In the genomic region with DNA sequence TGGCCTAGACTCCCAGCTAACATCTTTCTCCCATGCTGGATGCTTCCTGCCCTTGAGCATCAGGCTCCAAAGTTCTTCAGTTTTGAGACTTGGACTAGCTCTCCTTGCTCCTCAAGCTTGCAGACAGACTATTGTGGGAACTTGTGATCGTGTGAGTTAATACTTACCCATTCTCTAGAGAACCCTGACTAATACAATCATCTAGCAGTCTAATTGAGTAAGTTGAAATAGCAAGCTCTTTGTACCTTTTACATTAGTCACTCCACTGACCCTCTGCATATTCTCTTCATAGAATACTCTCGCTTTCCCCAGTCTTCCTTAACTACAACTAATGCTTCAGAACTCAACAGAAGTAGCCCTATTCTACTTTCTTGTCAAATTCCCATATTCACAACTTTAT, we compare ENCODE assay signal across 19 cellular contexts.
DNase-seq lines count a peak whose midpoint lies in the region; ATAC-seq, FAIRE-seq and TF ChIP-seq lines count a peak whose summit lies in the region.
"Had no signal": no experiment of that assay in that cellular context is flagged by ENCODE, and none has a peak within 500 bp of the region (broad histone marks: within the 10 kb centered on the region; RNA-seq: fewer than 3 reads in every experiment).

No MANE protein-coding gene starts in this region.

- FAIRE-seq in astrocyte (lab: Jason Lieb, UNC), result no peak
- FAIRE-seq: A549, H54 had no signal

- H3K9me3 ChIP-seq in astrocyte (ENCODE audit: insufficient read depth, low read depth, low read length), result no peaks in the 10 kb centered on the region
- H3K9me3 ChIP-seq: A549 had no signal

- no peak overlapping the region for H3K27ac ChIP-seq in astrocyte (ENCODE audit: low read depth, low read length)
- H3K27ac ChIP-seq in foreskin keratinocyte, result no peak overlapping the region
- no peak overlapping the region for H3K27ac ChIP-seq in dorsolateral prefrontal cortex
- H3K27ac ChIP-seq: 22Rv1, A549, C4-2B had no signal

- no peaks in the 10 kb centered on the region for H3K27me3 Mint-ChIP-seq in astrocyte (ENCODE audit: low read depth, unreplicated experiment)
- H3K27me3 Mint-ChIP-seq: CD4-positive, alpha-beta T cell had no signal

- TF ChIP-seq CTCF in astrocyte (IDR thresholded peaks at IDR 0.05; ENCODE audit: insufficient read depth, low read depth, low read length) (no peak), foreskin keratinocyte (conservative IDR thresholded peaks at IDR 0.05) (no peak), dorsolateral prefrontal cortex (IDR thresholded peaks at IDR 0.05 in 54 of 56, conservative IDR thresholded peaks at IDR 0.05 in 2 of 56; ENCODE audit: low read depth in 1 of 56, partially characterized antibody in 56 of 56) (no peak), omental fat pad (IDR thresholded peaks at IDR 0.05) (no peak)

- peak overlapping the region; percentile 59 for H3K27ac Mint-ChIP-seq in astrocyte (ENCODE audit: unreplicated experiment)
- H3K27ac Mint-ChIP-seq: CD4-positive, alpha-beta T cell; GM23338 had no signal

- intact Hi-C loops in dorsolateral prefrontal cortex (cut with DNase I), result no loop called here

- H3K4me3 ChIP-seq in astrocyte (ENCODE audit: insufficient read depth, low read depth, low read length) (no peak overlapping the region), dorsolateral prefrontal cortex (no peak overlapping the region)
- H3K4me3 ChIP-seq: A549, GM23338 had no signal

- no peaks in the 10 kb centered on the region for H3K79me2 ChIP-seq in astrocyte (ENCODE audit: insufficient read depth, low read length)

- H3K36me3 Mint-ChIP-seq in astrocyte (ENCODE audit: low read depth, unreplicated experiment), result peaks cover 3% of the 10 kb centered on the region

- no peak overlapping the region for H3K4me2 ChIP-seq in astrocyte (ENCODE audit: low read length)
- H3K4me2 ChIP-seq: A549, GM23338 had no signal

- DNase-seq in HK-2 (ENCODE audit: unreplicated experiment) (peak; percentile 13), astrocyte (ENCODE audit: low read depth) (no peak), foreskin keratinocyte (peak in 1 of 2 donors; percentile 38), kidney tubule cell (ENCODE audit: low spot score) (peak; percentile 86), dorsolateral prefrontal cortex (no peak), omental fat pad (ENCODE audit: low spot score) (no peak), HUDEP-2 (lab: John Stamatoyannopoulos, UW; ENCODE audit: unreplicated experiment in 76 of 76) (no peak)
- DNase-seq: AML-193; Calu3; CD4-positive, alpha-beta T cell; DMS79 treated with DMSO at 0.1 percent for 48 hours; GF-D8; HCEC 1CT had no signal

- no peaks in the 10 kb centered on the region for H3K36me3 ChIP-seq in astrocyte (ENCODE audit: insufficient read depth, low read length)

- peaks cover 6% of the 10 kb centered on the region for H3K4me1 Mint-ChIP-seq in astrocyte (ENCODE audit: low read depth, unreplicated experiment)
- H3K4me1 Mint-ChIP-seq: GM23338 had no signal

- no peaks in the 10 kb centered on the region for H3K9me3 Mint-ChIP-seq in astrocyte (ENCODE audit: unreplicated experiment)
- H3K9me3 Mint-ChIP-seq: GM23338 had no signal

- ATAC-seq in foreskin keratinocyte, result peak; percentile 32
- no peak for ATAC-seq in omental fat pad (ENCODE audit: low FRiP score)
- ATAC-seq in HG03378 (IDR thresholded peaks at IDR 0.05; ENCODE audit: unreplicated experiment), result no peak
- ATAC-seq: A549, GM23338 had no signal

- H3K9ac ChIP-seq in astrocyte (ENCODE audit: low read length), result no peak overlapping the region

- H3K27me3 ChIP-seq in astrocyte (ENCODE audit: insufficient read depth, low read length) (no peaks in the 10 kb centered on the region), foreskin keratinocyte (no peaks in the 10 kb centered on the region), dorsolateral prefrontal cortex (no peaks in the 10 kb centered on the region)

- no peak overlapping the region for H3K4me3 Mint-ChIP-seq in astrocyte (ENCODE audit: unreplicated experiment)
- H3K4me3 Mint-ChIP-seq: CD4-positive, alpha-beta T cell; GM23338 had no signal

- H3K4me1 ChIP-seq in astrocyte (ENCODE audit: insufficient read depth, low read length) (no peaks in the 10 kb centered on the region), foreskin keratinocyte (no peaks in the 10 kb centered on the region)
- H3K4me1 ChIP-seq: A549 had no signal

- no peaks in the 10 kb centered on the region for H4K20me1 ChIP-seq in astrocyte (ENCODE audit: insufficient read depth, low read length)

- no peak overlapping the region for H2AFZ ChIP-seq in astrocyte (ENCODE audit: low read depth, low read length)
- H2AFZ ChIP-seq: GM23338 had no signal

Comparison
In these comparisons a context has a peak if more than half of its experiments do, and no peak if none do; other contexts are left out.
1. DNase-seq: peak in HK-2 (single experiment) and kidney tubule cell (single experiment); none in astrocyte (single experiment), dorsolateral prefrontal cortex (0 of 10), omental fat pad (single experiment) and HUDEP-2 (0 of 76).